In the genomic region with DNA sequence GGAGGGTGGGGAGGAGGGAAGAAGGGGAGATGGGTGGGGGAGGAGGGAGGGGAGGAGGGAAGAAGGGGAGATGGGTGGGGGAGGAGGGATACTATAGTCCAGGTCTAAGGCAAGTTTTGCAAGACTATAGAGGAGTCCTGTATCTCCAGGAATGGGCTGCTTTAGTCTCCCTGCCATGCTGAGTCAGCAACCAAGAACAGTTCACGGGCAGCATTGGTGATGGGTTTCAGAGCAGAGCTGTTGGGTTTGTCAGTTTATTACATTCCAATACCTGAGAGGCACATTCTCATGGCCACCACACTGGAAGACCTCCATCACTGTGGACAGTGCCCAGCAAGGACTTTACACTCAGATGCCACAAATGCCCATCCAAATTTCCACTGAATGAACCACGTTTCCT, we compare ENCODE assay signal across 1 cellular context.
TF ChIP-seq lines count a peak whose summit lies in the region.

No MANE protein-coding gene starts in this region.

TF ChIP-seq in HepG2, 621 proteins besides CTCF, POLR2A, EP300 and RAD21 (continued from another document):
- TF ChIP-seq, protein P1, sequence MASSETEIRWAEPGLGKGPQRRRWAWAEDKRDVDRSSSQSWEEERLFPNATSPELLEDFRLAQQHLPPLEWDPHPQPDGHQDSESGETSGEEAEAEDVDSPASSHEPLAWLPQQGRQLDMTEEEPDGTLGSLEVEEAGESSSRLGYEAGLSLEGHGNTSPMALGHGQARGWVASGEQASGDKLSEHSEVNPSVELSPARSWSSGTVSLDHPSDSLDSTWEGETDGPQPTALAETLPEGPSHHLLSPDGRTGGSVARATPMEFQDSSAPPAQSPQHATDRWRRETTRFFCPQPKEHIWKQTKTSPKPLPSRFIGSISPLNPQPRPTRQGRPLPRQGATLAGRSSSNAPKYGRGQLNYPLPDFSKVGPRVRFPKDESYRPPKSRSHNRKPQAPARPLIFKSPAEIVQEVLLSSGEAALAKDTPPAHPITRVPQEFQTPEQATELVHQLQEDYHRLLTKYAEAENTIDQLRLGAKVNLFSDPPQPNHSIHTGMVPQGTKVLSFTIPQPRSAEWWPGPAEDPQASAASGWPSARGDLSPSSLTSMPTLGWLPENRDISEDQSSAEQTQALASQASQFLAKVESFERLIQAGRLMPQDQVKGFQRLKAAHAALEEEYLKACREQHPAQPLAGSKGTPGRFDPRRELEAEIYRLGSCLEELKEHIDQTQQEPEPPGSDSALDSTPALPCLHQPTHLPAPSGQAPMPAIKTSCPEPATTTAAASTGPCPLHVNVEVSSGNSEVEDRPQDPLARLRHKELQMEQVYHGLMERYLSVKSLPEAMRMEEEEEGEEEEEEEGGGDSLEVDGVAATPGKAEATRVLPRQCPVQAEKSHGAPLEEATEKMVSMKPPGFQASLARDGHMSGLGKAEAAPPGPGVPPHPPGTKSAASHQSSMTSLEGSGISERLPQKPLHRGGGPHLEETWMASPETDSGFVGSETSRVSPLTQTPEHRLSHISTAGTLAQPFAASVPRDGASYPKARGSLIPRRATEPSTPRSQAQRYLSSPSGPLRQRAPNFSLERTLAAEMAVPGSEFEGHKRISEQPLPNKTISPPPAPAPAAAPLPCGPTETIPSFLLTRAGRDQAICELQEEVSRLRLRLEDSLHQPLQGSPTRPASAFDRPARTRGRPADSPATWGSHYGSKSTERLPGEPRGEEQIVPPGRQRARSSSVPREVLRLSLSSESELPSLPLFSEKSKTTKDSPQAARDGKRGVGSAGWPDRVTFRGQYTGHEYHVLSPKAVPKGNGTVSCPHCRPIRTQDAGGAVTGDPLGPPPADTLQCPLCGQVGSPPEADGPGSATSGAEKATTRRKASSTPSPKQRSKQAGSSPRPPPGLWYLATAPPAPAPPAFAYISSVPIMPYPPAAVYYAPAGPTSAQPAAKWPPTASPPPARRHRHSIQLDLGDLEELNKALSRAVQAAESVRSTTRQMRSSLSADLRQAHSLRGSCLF (CRISPR knock-in tag; IDR thresholded peaks at IDR 0.05; ENCODE audit: borderline replicate concordance) = no peak
- TF ChIP-seq MAFF (IDR thresholded peaks at IDR 0.05; ENCODE audit: low read depth, low read length) (peak; percentile 85), CBFB (CRISPR knock-in tag; IDR thresholded peaks at IDR 0.05) (no peak), FOXA1 (IDR thresholded peaks at IDR 0.05) (no peak), FOXA1 (CRISPR knock-in tag; IDR thresholded peaks at IDR 0.05) (no peak), ZNF570 (CRISPR knock-in tag; IDR thresholded peaks at IDR 0.05; ENCODE audit: borderline replicate concordance) (no peak), KLF9 (CRISPR knock-in tag; IDR thresholded peaks at IDR 0.05; ENCODE audit: low read depth) (no peak), MAFK (conservative IDR thresholded peaks at IDR 0.05 in 1 of 2, IDR thresholded peaks at IDR 0.05 in 1 of 2; ENCODE audit: low read length in 2 of 2) (peak; percentile 89 to 93)
- TF ChIP-seq, protein P2, sequence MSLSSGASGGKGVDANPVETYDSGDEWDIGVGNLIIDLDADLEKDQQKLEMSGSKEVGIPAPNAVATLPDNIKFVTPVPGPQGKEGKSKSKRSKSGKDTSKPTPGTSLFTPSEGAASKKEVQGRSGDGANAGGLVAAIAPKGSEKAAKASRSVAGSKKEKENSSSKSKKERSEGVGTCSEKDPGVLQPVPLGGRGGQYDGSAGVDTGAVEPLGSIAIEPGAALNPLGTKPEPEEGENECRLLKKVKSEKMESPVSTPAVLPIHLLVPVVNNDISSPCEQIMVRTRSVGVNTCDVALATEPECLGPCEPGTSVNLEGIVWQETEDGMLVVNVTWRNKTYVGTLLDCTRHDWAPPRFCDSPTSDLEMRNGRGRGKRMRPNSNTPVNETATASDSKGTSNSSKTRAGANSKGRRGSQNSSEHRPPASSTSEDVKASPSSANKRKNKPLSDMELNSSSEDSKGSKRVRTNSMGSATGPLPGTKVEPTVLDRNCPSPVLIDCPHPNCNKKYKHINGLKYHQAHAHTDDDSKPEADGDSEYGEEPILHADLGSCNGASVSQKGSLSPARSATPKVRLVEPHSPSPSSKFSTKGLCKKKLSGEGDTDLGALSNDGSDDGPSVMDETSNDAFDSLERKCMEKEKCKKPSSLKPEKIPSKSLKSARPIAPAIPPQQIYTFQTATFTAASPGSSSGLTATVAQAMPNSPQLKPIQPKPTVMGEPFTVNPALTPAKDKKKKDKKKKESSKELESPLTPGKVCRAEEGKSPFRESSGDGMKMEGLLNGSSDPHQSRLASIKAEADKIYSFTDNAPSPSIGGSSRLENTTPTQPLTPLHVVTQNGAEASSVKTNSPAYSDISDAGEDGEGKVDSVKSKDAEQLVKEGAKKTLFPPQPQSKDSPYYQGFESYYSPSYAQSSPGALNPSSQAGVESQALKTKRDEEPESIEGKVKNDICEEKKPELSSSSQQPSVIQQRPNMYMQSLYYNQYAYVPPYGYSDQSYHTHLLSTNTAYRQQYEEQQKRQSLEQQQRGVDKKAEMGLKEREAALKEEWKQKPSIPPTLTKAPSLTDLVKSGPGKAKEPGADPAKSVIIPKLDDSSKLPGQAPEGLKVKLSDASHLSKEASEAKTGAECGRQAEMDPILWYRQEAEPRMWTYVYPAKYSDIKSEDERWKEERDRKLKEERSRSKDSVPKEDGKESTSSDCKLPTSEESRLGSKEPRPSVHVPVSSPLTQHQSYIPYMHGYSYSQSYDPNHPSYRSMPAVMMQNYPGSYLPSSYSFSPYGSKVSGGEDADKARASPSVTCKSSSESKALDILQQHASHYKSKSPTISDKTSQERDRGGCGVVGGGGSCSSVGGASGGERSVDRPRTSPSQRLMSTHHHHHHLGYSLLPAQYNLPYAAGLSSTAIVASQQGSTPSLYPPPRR (CRISPR knock-in tag; IDR thresholded peaks at IDR 0.05; ENCODE audit: borderline replicate concordance) = no peak
- TF ChIP-seq, protein P3, sequence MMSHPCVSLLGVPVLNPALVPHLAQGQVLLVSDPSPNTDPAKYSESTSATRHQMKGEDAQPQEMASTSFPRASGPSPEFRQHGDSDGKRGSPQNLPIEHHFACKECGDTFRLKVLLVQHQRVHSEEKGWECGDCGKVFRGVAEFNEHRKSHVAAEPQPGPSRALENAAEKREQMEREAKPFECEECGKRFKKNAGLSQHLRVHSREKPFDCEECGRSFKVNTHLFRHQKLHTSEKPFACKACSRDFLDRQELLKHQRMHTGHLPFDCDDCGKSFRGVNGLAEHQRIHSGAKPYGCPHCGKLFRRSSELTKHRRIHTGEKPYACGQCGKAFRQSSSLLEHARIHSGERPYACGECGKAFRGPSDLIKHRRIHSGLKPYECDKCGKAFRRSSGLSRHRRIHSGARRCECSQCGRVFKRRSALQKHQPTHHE (CRISPR knock-in tag; IDR thresholded peaks at IDR 0.05; ENCODE audit: borderline replicate concordance) = no peak
